In genomic region chr3:174862101-174862500, GRCh38 we compare ENCODE assay signal across 9 cellular contexts. TPM values are rescaled to one million over a fixed set of nuclear protein-coding genes. Genes with fewer than 3 reads are reported as not detected.
DNase-seq lines count a peak whose midpoint lies in the region; ATAC-seq and TF ChIP-seq lines count a peak whose summit lies in the region.
"Had no signal": no experiment of that assay in that cellular context is flagged by ENCODE, and none has a peak within 500 bp of the region (broad histone marks: within the 10 kb centered on the region; RNA-seq: fewer than 3 reads in every experiment).

No MANE protein-coding gene starts in this region.

- DNase-seq in G401 (ENCODE audit: low spot score) (peak; percentile 34), NCI-H1436 treated with DMSO at 0.1 percent for 48 hours (lab: John Stamatoyannopoulos, UW) (peak; percentile 50), brain microvascular endothelial cell (no peak), lung microvascular endothelial cell (ENCODE audit: low read depth in 2 of 2) (peak; percentile 1 to 28), GF-D8 (lab: John Stamatoyannopoulos, UW) (no peak), dorsolateral prefrontal cortex (no peak), nephron progenitor cell (no peak)
- DNase-seq: T-helper 17 cell had no signal

- no peaks in the 10 kb centered on the region for H3K36me3 ChIP-seq in brain microvascular endothelial cell (replicated peaks)

- no peaks in the 10 kb centered on the region for H3K4me1 Mint-ChIP-seq in nephron progenitor cell
- H3K4me1 Mint-ChIP-seq: T-helper 17 cell had no signal

- H3K27ac ChIP-seq in brain microvascular endothelial cell (no peak overlapping the region), dorsolateral prefrontal cortex (no peak overlapping the region)

- in situ Hi-C loops in G401 (cut with HindIII; ENCODE audit: low sequenced_read_pairs): no loop called here
- in situ Hi-C loops in brain microvascular endothelial cell (cut with HindIII; ENCODE audit: low pct_ligation_motif_present, low sequenced_read_pairs): no loop called here

- H3K4me3 Mint-ChIP-seq in nephron progenitor cell: no peak overlapping the region
- H3K4me3 Mint-ChIP-seq: T-helper 17 cell had no signal

- H3K9me3 Mint-ChIP-seq in nephron progenitor cell: no peaks in the 10 kb centered on the region

- H3K36me3 Mint-ChIP-seq in nephron progenitor cell (ENCODE audit: low read depth): no peaks in the 10 kb centered on the region

- intact Hi-C loops in dorsolateral prefrontal cortex (cut with DNase I): no loop called here

- TF ChIP-seq CTCF in brain microvascular endothelial cell (IDR thresholded peaks at IDR 0.05; ENCODE audit: low read depth, low read length, missing control alignments): peak; percentile 38
- TF ChIP-seq CTCF in dorsolateral prefrontal cortex (IDR thresholded peaks at IDR 0.05 in 54 of 56, conservative IDR thresholded peaks at IDR 0.05 in 2 of 56; ENCODE audit: low read depth in 1 of 56, partially characterized antibody in 56 of 56): no peak
- TF ChIP-seq CTCF in nephron progenitor cell (IDR thresholded peaks at IDR 0.05): no peak

- ATAC-seq in GM18868 (IDR thresholded peaks at IDR 0.05; ENCODE audit: unreplicated experiment): no peak
- ATAC-seq: T-helper 17 cell had no signal

- peaks cover 4% of the 10 kb centered on the region for H3K27me3 Mint-ChIP-seq in nephron progenitor cell (ENCODE audit: low read depth, poor library complexity)
- H3K27me3 Mint-ChIP-seq: T-helper 17 cell had no signal

- H3K27ac Mint-ChIP-seq in nephron progenitor cell: no peak overlapping the region
- H3K27ac Mint-ChIP-seq: T-helper 17 cell had no signal

- H3K27me3 ChIP-seq in brain microvascular endothelial cell (replicated peaks): no peaks in the 10 kb centered on the region
- no peaks in the 10 kb centered on the region for H3K27me3 ChIP-seq in dorsolateral prefrontal cortex

- H3K4me3 ChIP-seq in brain microvascular endothelial cell (ENCODE audit: low read depth, low read length): no peak overlapping the region
- H3K4me3 ChIP-seq in dorsolateral prefrontal cortex: no peak overlapping the region

RNA-seq across cellular contexts. Expression of gene NAALADL2, which starts 3.0 kb away (rescaled TPM):
- 0.12 and 1.3 TPM in 2 replicates for total RNA-seq in G401 (2014; rRNA removed; shearing (Covaris generic))
- total RNA-seq in lung microvascular endothelial cell: under 0.01 and 0.20 TPM in 2 replicates
- 10 to 100 TPM in 93 of 120 experiments, 1 to 10 TPM in 27; 5.3 to 22.4 (median 12.9) TPM for total RNA-seq in dorsolateral prefrontal cortex
- total RNA-seq: T-helper 17 cell had no signal

Comparison
In these comparisons a context has a peak if more than half of its experiments do, and no peak if none do; other contexts are left out.
1. DNase-seq: peak in G401 (single experiment), NCI-H1436 treated with DMSO at 0.1 percent for 48 hours (single experiment) and lung microvascular endothelial cell (2 of 2); none in brain microvascular endothelial cell (single experiment), GF-D8 (single experiment), dorsolateral prefrontal cortex (0 of 10) and nephron progenitor cell (single experiment).